Comparison of ENCODE assay signal across 1 cellular context in genomic region chr2:240448387-240449274, GRCh38.
TF ChIP-seq lines count a peak whose summit lies in the region.

No MANE protein-coding gene starts in this region.

TF ChIP-seq in HEK293, 187 proteins besides CTCF, POLR2A, EP300 and RAD21 (continued from another document):
- no peak for TF ChIP-seq ZNF169 (tag by site-specific recombination; IDR thresholded peaks at IDR 0.05)
- TF ChIP-seq EGR2 (tag by site-specific recombination; IDR thresholded peaks at IDR 0.05; ENCODE audit: low read depth), result peak; percentile 39; the same call in 1 of the 2 replicates
- TF ChIP-seq ZNF37A (tag by site-specific recombination; IDR thresholded peaks at IDR 0.05), result no peak
- TF ChIP-seq ZNF266 (tag by site-specific recombination; IDR thresholded peaks at IDR 0.05; ENCODE audit: low read depth), result no peak
- TF ChIP-seq KLF7 (tag by site-specific recombination; IDR thresholded peaks at IDR 0.05; ENCODE audit: borderline replicate concordance), result no peak
- TF ChIP-seq, protein P1, sequence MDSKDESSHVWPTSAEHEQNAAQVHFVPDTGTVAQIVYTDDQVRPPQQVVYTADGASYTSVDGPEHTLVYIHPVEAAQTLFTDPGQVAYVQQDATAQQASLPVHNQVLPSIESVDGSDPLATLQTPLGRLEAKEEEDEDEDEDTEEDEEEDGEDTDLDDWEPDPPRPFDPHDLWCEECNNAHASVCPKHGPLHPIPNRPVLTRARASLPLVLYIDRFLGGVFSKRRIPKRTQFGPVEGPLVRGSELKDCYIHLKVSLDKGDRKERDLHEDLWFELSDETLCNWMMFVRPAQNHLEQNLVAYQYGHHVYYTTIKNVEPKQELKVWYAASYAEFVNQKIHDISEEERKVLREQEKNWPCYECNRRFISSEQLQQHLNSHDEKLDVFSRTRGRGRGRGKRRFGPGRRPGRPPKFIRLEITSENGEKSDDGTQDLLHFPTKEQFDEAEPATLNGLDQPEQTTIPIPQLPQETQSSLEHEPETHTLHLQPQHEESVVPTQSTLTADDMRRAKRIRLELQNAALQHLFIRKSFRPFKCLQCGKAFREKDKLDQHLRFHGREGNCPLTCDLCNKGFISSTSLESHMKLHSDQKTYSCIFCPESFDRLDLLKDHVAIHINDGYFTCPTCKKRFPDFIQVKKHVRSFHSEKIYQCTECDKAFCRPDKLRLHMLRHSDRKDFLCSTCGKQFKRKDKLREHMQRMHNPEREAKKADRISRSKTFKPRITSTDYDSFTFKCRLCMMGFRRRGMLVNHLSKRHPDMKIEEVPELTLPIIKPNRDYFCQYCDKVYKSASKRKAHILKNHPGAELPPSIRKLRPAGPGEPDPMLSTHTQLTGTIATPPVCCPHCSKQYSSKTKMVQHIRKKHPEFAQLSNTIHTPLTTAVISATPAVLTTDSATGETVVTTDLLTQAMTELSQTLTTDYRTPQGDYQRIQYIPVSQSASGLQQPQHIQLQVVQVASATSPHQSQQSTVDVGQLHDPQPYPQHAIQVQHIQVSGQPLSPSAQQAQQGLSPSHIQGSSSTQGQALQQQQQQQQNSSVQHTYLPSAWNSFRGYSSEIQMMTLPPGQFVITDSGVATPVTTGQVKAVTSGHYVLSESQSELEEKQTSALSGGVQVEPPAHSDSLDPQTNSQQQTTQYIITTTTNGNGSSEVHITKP (tag by site-specific recombination; IDR thresholded peaks at IDR 0.05), result no peak
